In the genomic region with DNA sequence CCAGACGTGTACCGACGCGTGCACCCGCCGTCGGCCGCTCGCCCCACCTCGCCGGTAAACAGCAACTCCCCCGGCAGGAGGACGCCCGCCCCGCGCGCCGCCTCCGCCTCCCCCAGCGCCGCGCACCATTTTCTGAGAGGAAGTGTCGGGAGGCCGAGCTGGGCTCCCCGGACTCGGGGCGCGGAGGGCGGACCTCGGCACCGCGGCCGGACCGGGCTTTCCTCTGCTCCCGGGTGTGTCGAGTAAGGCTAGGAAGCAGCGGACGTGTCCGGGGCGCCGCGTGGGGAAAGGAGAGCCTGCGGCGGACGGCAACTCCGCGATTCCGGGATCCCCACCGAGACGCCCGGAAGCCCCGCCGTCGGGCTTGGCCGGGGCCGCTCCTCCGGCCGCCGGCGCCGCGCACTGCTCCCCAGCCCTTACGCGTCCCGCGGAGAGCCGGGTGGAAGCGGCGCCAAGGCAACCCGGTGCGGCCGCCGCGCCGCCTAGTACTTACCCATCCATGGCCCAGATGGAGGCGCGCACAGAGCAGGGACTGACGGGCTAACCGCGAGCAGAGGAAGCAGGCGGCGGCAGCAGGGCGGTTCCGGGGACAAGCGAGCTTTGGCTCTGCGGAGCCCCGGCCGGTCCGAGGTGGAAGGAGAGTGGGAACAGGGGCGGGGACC, we compare ENCODE assay signal across 8 cellular contexts. TPM values are rescaled to one million over a fixed set of nuclear protein-coding genes. Genes with fewer than 3 reads are reported as not detected.
A peak's percentile ranks its signal among the peaks of the same experiment; 100 is the strongest.
DNase-seq lines count a peak whose midpoint lies in the region; ATAC-seq and TF ChIP-seq lines count a peak whose summit lies in the region.

A gene with protein sequence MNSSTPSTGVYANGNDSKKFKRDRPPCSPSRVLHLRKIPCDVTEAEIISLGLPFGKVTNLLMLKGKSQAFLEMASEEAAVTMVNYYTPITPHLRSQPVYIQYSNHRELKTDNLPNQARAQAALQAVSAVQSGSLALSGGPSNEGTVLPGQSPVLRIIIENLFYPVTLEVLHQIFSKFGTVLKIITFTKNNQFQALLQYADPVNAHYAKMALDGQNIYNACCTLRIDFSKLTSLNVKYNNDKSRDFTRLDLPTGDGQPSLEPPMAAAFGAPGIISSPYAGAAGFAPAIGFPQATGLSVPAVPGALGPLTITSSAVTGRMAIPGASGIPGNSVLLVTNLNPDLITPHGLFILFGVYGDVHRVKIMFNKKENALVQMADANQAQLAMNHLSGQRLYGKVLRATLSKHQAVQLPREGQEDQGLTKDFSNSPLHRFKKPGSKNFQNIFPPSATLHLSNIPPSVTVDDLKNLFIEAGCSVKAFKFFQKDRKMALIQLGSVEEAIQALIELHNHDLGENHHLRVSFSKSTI (minus strand): TSS at position 643 of the 662 bp plus-strand sequence. CDS start 35,754 bp downstream, outside the sequence.

- peak within 1 kb of the TSS; percentile 99 for H3K27ac Mint-ChIP-seq in osteocyte (ENCODE audit: unreplicated experiment)

- H3K9me3 ChIP-seq in SJCRH30 (replicated peaks) (no peaks in the 10 kb centered on the region), thymus (ENCODE audit: control insufficient read depth) (no peaks in the 10 kb centered on the region)

- H3K36me3 Mint-ChIP-seq in osteocyte (ENCODE audit: unreplicated experiment) = no peaks in the 10 kb centered on the region

- WGBS in thymus = under 1% methylated on average over 90 of the region's 90 CpGs

- H3K27ac ChIP-seq in SJCRH30 = peak within 1 kb of the TSS; percentile 75
- peak within 1 kb of the TSS; percentile 99 for H3K27ac ChIP-seq in thymus (ENCODE audit: low read depth)

- H3K4me3 Mint-ChIP-seq in osteocyte (ENCODE audit: unreplicated experiment) = peak within 1 kb of the TSS; percentile 92

- H3K4me1 ChIP-seq in SJCRH30 = peaks cover 11% of the 10 kb centered on the region; the same call in 1 of the 2 replicates
- H3K4me1 ChIP-seq in thymus (ENCODE audit: control insufficient read depth, insufficient read depth, low read length) = no peaks in the 10 kb centered on the region

- H3K4me3 ChIP-seq in SJCRH30 (peak within 1 kb of the TSS; percentile 96), thymus (ENCODE audit: low read length) (peak within 1 kb of the TSS; percentile 94)

- no peaks in the 10 kb centered on the region for H3K27me3 Mint-ChIP-seq in osteocyte (ENCODE audit: unreplicated experiment)

- no peaks in the 10 kb centered on the region for H3K27me3 ChIP-seq in SJCRH30
- no peaks in the 10 kb centered on the region for H3K27me3 ChIP-seq in thymus (ENCODE audit: control insufficient read depth, insufficient read depth)

- H3K36me3 ChIP-seq in SJCRH30 (no peaks in the 10 kb centered on the region), thymus (ENCODE audit: control insufficient read depth, insufficient read depth) (no peaks in the 10 kb centered on the region)

- DNase-seq in DMS53 (lab: John Stamatoyannopoulos, UW) (peak; percentile 88), HuH-7 (ENCODE audit: low spot score) (peak; percentile 50), SJCRH30 (peak; percentile 85), globus pallidus (ENCODE audit: low spot score) (peak; percentile 38), osteocyte (ENCODE audit: extremely low spot score, unreplicated experiment) (peak; percentile 91)
- peak; percentile 79 for DNase-seq in activated naive CD4-positive, alpha-beta T cell treated with anti-CD3 and anti-CD28 coated beads, Interleukin-2, amount 50 U/mL, for 16 hours

- H3K9me3 Mint-ChIP-seq in osteocyte (ENCODE audit: unreplicated experiment) = no peaks in the 10 kb centered on the region

- H3K4me1 Mint-ChIP-seq in osteocyte (ENCODE audit: unreplicated experiment) = peaks cover 34% of the 10 kb centered on the region

- peak; percentile 58 for ATAC-seq in GM21447 (IDR thresholded peaks at IDR 0.05; ENCODE audit: unreplicated experiment)

- no peak for TF ChIP-seq CTCF in osteocyte (IDR thresholded peaks at IDR 0.05)

RNA-seq across cellular contexts. Expression of the gene that starts here (rescaled TPM):
- total RNA-seq in SJCRH30 (2014; rRNA removed; shearing (Covaris generic)) = 65.7 and 73.0 TPM in 2 replicates
- total RNA-seq in osteocyte = 47.6 and 58.9 TPM in 2 replicates
- polyA plus RNA-seq in thymus = 32.8 TPM

Comparison
In these comparisons a context has a peak if more than half of its experiments do, and no peak if none do; other contexts are left out.
1. Peak in every context shown above with its lines: DNase-seq, ATAC-seq, H3K4me3 ChIP-seq and H3K27ac ChIP-seq.
2. DNase-seq: peak in every context shown above with its lines; median percentile 91 in osteocyte; 88 in DMS53; 85 in SJCRH30; 79 in activated naive CD4-positive, alpha-beta T cell treated with anti-CD3 and anti-CD28 coated beads, Interleukin-2, amount 50 U/mL, for 16 hours; 50 in HuH-7; 38 in globus pallidus.